In the genomic region with DNA sequence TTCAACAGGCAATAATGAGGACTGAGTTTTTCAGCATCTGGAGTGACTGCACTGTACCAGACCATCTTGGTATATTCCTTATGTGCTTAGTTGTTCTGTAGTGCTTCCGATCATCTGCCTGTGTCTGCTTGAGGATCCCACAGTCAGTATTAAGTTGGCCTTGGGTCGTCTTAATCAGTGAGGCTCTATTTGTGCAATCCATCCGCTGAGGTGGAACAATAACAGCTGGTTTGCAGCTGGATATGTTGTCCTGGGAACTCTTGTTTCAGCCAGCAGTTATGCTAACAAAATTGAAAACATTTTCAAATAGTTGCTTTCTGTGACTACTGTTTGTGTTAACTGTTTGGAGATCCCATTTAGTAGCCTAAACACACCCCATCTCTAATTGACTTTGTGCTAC, we compare ENCODE assay signal across 13 cellular contexts.
DNase-seq lines count a peak whose midpoint lies in the region; ATAC-seq and TF ChIP-seq lines count a peak whose summit lies in the region.
"Had no signal": no experiment of that assay in that cellular context is flagged by ENCODE, and none has a peak within 500 bp of the region (broad histone marks: within the 10 kb centered on the region; RNA-seq: fewer than 3 reads in every experiment).

No MANE protein-coding gene starts in this region.

- no peak for TF ChIP-seq POLR2A in erythroblast (IDR thresholded peaks at IDR 0.05; ENCODE audit: low read length)

- H3K4me2 ChIP-seq in osteoblast (ENCODE audit: insufficient read depth, low read length), result peak overlapping the region; percentile 32

- BruUV-seq in A673 (replicated peaks; lab: Mats Ljungman, UMichigan), result no TSS peak

- no peaks in the 10 kb centered on the region for H3K36me3 Mint-ChIP-seq in activated T-helper 2 cell treated with anti-CD3 and anti-CD28 coated beads, Interferon-gamma antibody, Interleukin-2, Interleukin-4, amounts not matched to agents 10 μg/mL and 5 μg/mL and 100 μg/mL, durations not matched to agents 14 hours and 24 hours and 36 hours (ENCODE audit: low read depth)
- H3K36me3 Mint-ChIP-seq: naive thymus-derived CD8-positive, alpha-beta T cell; T-cell had no signal

- no peak overlapping the region for H3K4me3 Mint-ChIP-seq in activated T-helper 2 cell treated with anti-CD3 and anti-CD28 coated beads, Interferon-gamma antibody, Interleukin-2, Interleukin-4, amounts not matched to agents 10 μg/mL and 5 μg/mL and 100 μg/mL, durations not matched to agents 14 hours and 24 hours and 36 hours (ENCODE audit: low read depth)
- H3K4me3 Mint-ChIP-seq: activated CD4-positive, alpha-beta T cell treated with anti-CD3 and anti-CD28 coated beads, Interleukin-2, amount 10 ng/mL, durations not matched to agents 7 days and 5 days; naive thymus-derived CD8-positive, alpha-beta T cell; T-cell had no signal

- H3K27me3 ChIP-seq in A673 (replicated peaks; ENCODE audit: insufficient read depth, low read depth, low read length, poor library complexity) (no peaks in the 10 kb centered on the region), osteoblast (ENCODE audit: insufficient read depth, low read length) (no peaks in the 10 kb centered on the region)

- peak; percentile 18 for DNase-seq in A673 (ENCODE audit: low spot score)
- DNase-seq in NCI-H69 (lab: John Stamatoyannopoulos, UW), result peak; percentile 12
- DNase-seq in glomerular visceral epithelial cell (ENCODE audit: extremely low spot score), result peak; percentile 35
- no peak for DNase-seq in osteoblast (ENCODE audit: insufficient read length, low spot score, missing footprints)
- DNase-seq in erythroblast (lab: John Stamatoyannopoulos, UW), result no peak
- no peak for DNase-seq in activated T-helper 2 cell treated with anti-CD3 and anti-CD28 coated beads, Interferon-gamma antibody, Interleukin-2, Interleukin-4, amounts not matched to agents 10 μg/mL and 5 μg/mL and 100 μg/mL, durations not matched to agents 14 hours and 24 hours and 36 hours (ENCODE audit: low spot score)
- DNase-seq in NK-92 treated with Interleukin-12 subunit alpha and Interleukin-12 subunit beta, amount 100 ng/mL, for 24 hours (lab: John Stamatoyannopoulos, UW), result no peak
- DNase-seq: activated CD4-positive, alpha-beta T cell treated with anti-CD3 and anti-CD28 coated beads, Interleukin-2, amount 10 ng/mL, durations not matched to agents 7 days and 5 days; activated gamma-delta T cell; naive thymus-derived CD8-positive, alpha-beta T cell; NCI-H1694; T-cell had no signal

- H3K4me1 Mint-ChIP-seq in activated T-helper 2 cell treated with anti-CD3 and anti-CD28 coated beads, Interferon-gamma antibody, Interleukin-2, Interleukin-4, amounts not matched to agents 10 μg/mL and 5 μg/mL and 100 μg/mL, durations not matched to agents 14 hours and 24 hours and 36 hours (ENCODE audit: low read depth), result no peaks in the 10 kb centered on the region
- H3K4me1 Mint-ChIP-seq: activated CD4-positive, alpha-beta T cell treated with anti-CD3 and anti-CD28 coated beads, Interleukin-2, amount 10 ng/mL, durations not matched to agents 7 days and 5 days; T-cell had no signal

- H3K36me3 ChIP-seq in A673 (ENCODE audit: insufficient read depth, low read length, poor library complexity, severe bottlenecking) (no peaks in the 10 kb centered on the region), osteoblast (ENCODE audit: insufficient read depth, low read length) (peaks cover 26% of the 10 kb centered on the region)

- H3K79me2 ChIP-seq in osteoblast (ENCODE audit: insufficient read depth, low read length), result peaks cover 100% of the 10 kb centered on the region

- TF ChIP-seq CTCF in A673 (conservative IDR thresholded peaks at IDR 0.05; ENCODE audit: low read depth, low read length) (no peak), osteoblast (IDR thresholded peaks at IDR 0.05; ENCODE audit: extremely low read depth, low read depth, low read length) (no peak)

- H3K4me3 ChIP-seq in A673 (ENCODE audit: low read depth, low read length, poor library complexity, severe bottlenecking) (no peak overlapping the region), osteoblast (ENCODE audit: insufficient read depth, low read length) (no peak overlapping the region)

- H4K20me1 ChIP-seq in osteoblast (ENCODE audit: insufficient read depth, low read length), result peaks cover 63% of the 10 kb centered on the region

- peaks cover 12% of the 10 kb centered on the region for H3K27me3 Mint-ChIP-seq in activated T-helper 2 cell treated with anti-CD3 and anti-CD28 coated beads, Interferon-gamma antibody, Interleukin-2, Interleukin-4, amounts not matched to agents 10 μg/mL and 5 μg/mL and 100 μg/mL, durations not matched to agents 14 hours and 24 hours and 36 hours (ENCODE audit: low read depth)

- no peak for ATAC-seq in HG03175 (IDR thresholded peaks at IDR 0.05; ENCODE audit: unreplicated experiment)
- ATAC-seq: naive thymus-derived CD8-positive, alpha-beta T cell; T-cell had no signal

- no peak overlapping the region for H3K27ac Mint-ChIP-seq in activated T-helper 2 cell treated with anti-CD3 and anti-CD28 coated beads, Interferon-gamma antibody, Interleukin-2, Interleukin-4, amounts not matched to agents 10 μg/mL and 5 μg/mL and 100 μg/mL, durations not matched to agents 14 hours and 24 hours and 36 hours
- H3K27ac Mint-ChIP-seq: activated CD4-positive, alpha-beta T cell treated with anti-CD3 and anti-CD28 coated beads, Interleukin-2, amount 10 ng/mL, durations not matched to agents 7 days and 5 days; naive thymus-derived CD8-positive, alpha-beta T cell; T-cell had no signal

- H3K4me1 ChIP-seq in A673 (ENCODE audit: insufficient read depth, low read length, poor library complexity, severe bottlenecking) (peaks cover 29% of the 10 kb centered on the region), osteoblast (ENCODE audit: insufficient read depth, low read length) (peaks cover 70% of the 10 kb centered on the region)

- H3K9me3 ChIP-seq in A673 (ENCODE audit: low read depth, low read length, poor library complexity, severe bottlenecking), result no peaks in the 10 kb centered on the region
- H3K9me3 ChIP-seq in osteoblast (ENCODE audit: low read depth, low read length), result no peaks in the 10 kb centered on the region

- H2AFZ ChIP-seq in osteoblast (ENCODE audit: low read length), result no peak overlapping the region

- POLR2A ChIA-PET in A673 (lab: Charles Lee; ENCODE audit: low non-redundant PET), result no interaction called here

- H3K9me3 Mint-ChIP-seq in activated T-helper 2 cell treated with anti-CD3 and anti-CD28 coated beads, Interferon-gamma antibody, Interleukin-2, Interleukin-4, amounts not matched to agents 10 μg/mL and 5 μg/mL and 100 μg/mL, durations not matched to agents 14 hours and 24 hours and 36 hours, result no peaks in the 10 kb centered on the region
- H3K9me3 Mint-ChIP-seq: activated CD4-positive, alpha-beta T cell treated with anti-CD3 and anti-CD28 coated beads, Interleukin-2, amount 10 ng/mL, durations not matched to agents 7 days and 5 days; naive thymus-derived CD8-positive, alpha-beta T cell; T-cell had no signal

- H3K27ac ChIP-seq in A673 (ENCODE audit: low read depth, low read length, poor library complexity, severe bottlenecking) (no peak overlapping the region), osteoblast (ENCODE audit: low read depth, low read length) (peak overlapping the region; percentile 74)

- CTCF ChIA-PET in A673 (lab: Charles Lee), result no interaction called here

- intact Hi-C loops in A673 (cut with micrococcal nuclease; ENCODE audit: unreplicated experiment), result no loop called here
- intact Hi-C loops in activated T-helper 2 cell treated with anti-CD3 and anti-CD28 coated beads, Interferon-gamma antibody, Interleukin-2, Interleukin-4, amounts not matched to agents 10 μg/mL and 5 μg/mL and 100 μg/mL, durations not matched to agents 14 hours and 24 hours and 36 hours (cut with micrococcal nuclease), result no loop called here

Comparison
In these comparisons a context has a peak if more than half of its experiments do, and no peak if none do; other contexts are left out.
1. DNase-seq: peak in A673 (single experiment), NCI-H69 (single experiment) and glomerular visceral epithelial cell (single experiment); none in osteoblast (single experiment), erythroblast (0 of 2), activated T-helper 2 cell treated with anti-CD3 and anti-CD28 coated beads, Interferon-gamma antibody, Interleukin-2, Interleukin-4, amounts not matched to agents 10 μg/mL and 5 μg/mL and 100 μg/mL, durations not matched to agents 14 hours and 24 hours and 36 hours (single experiment) and NK-92 treated with Interleukin-12 subunit alpha and Interleukin-12 subunit beta, amount 100 ng/mL, for 24 hours (single experiment).